ENCODE assay signal across 8 cellular contexts in genomic region chr1:207890136-207890738, GRCh38. TPM values are rescaled to one million over a fixed set of nuclear protein-coding genes. Genes with fewer than 3 reads are reported as not detected.
DNase-seq lines count a peak whose midpoint lies in the region; ATAC-seq and TF ChIP-seq lines count a peak whose summit lies in the region.

No MANE protein-coding gene starts in this region.

- H3K4me1 ChIP-seq in suprapubic skin = peaks cover 55% of the 10 kb centered on the region

- no peaks in the 10 kb centered on the region for H3K9me3 ChIP-seq in suprapubic skin

- in situ Hi-C loops in astrocyte of the spinal cord (cut with HindIII; ENCODE audit: low sequenced_read_pairs) = no loop called here

- ATAC-seq in HG03097 (IDR thresholded peaks at IDR 0.05; ENCODE audit: low FRiP score, unreplicated experiment) (peak; percentile 52), HG02870 (IDR thresholded peaks at IDR 0.05; ENCODE audit: unreplicated experiment) (no peak)

- WGBS in suprapubic skin = 30% methylated on average over 2 of the region's 4 CpGs

- peak overlapping the region; percentile 53 for H3K27ac ChIP-seq in layer of hippocampus (ENCODE audit: low read depth, low read length)
- H3K27ac ChIP-seq in suprapubic skin = peak overlapping the region; percentile 79

- TF ChIP-seq CTCF in astrocyte of the spinal cord (IDR thresholded peaks at IDR 0.05; ENCODE audit: low read depth, low read length) (no peak), suprapubic skin (IDR thresholded peaks at IDR 0.05) (no peak)

- H3K36me3 ChIP-seq in suprapubic skin = peaks cover 5% of the 10 kb centered on the region

- H3K4me3 ChIP-seq in astrocyte of the spinal cord (ENCODE audit: low read depth, low read length) = no peak overlapping the region
- H3K4me3 ChIP-seq in suprapubic skin = no peak overlapping the region

- no peak for TF ChIP-seq POLR2A in suprapubic skin (IDR thresholded peaks at IDR 0.05)

- TF ChIP-seq EP300 in suprapubic skin (IDR thresholded peaks at IDR 0.05) = no peak

- H3K27me3 ChIP-seq in layer of hippocampus (ENCODE audit: control insufficient read depth, insufficient read depth, low read length) (no peaks in the 10 kb centered on the region), suprapubic skin (no peaks in the 10 kb centered on the region)

- DNase-seq in astrocyte of the spinal cord (ENCODE audit: low read depth, low spot score) (peak; percentile 73), suprapubic skin (ENCODE audit: low spot score in 2 of 2) (peak; percentile 85 to 86), D341Med (ENCODE audit: low spot score) (no peak), NK-92 (lab: John Stamatoyannopoulos, UW; ENCODE audit: unreplicated experiment) (no peak), NAMALWA (ENCODE audit: low spot score) (no peak)

RNA-seq across cellular contexts. Expression of gene CD34, which starts 20.7 kb away (rescaled TPM):
- total RNA-seq in suprapubic skin = 10 to 100 TPM; 11.1 to 31.1 (median 17.1) TPM

Comparison
In these comparisons a context has a peak if more than half of its experiments do, and no peak if none do; other contexts are left out.
1. DNase-seq: peak in astrocyte of the spinal cord (single experiment) and suprapubic skin (2 of 2); none in D341Med (single experiment), NK-92 (single experiment) and NAMALWA (single experiment).